Comparison of ENCODE assay signal across 8 cellular contexts in genomic region chr4:150713251-150713650, GRCh38.
"Had no signal": no experiment of that assay in that cellular context is flagged by ENCODE, and none has a peak within 500 bp of the region (broad histone marks: within the 10 kb centered on the region; RNA-seq: fewer than 3 reads in every experiment).

No MANE protein-coding gene starts in this region.

- H3K9me3 Mint-ChIP-seq: GM23338, H9, HFFc6 had no signal

- DNase-seq: GM23248, GOT3, H7, H9, HCEC 1CT, HFFc6 had no signal

- H3K4me1 Mint-ChIP-seq: GM23338, H9 had no signal

- H3K27ac ChIP-seq: GM23248 had no signal

- H3K36me3 ChIP-seq: HAP-1 had no signal

- H3K4me3 ChIP-seq: GM23248, GM23338, HAP-1 had no signal

- H3K27ac Mint-ChIP-seq: GM23338, HFFc6 had no signal

- H3K9me3 ChIP-seq: HAP-1 had no signal

- H3K4me3 Mint-ChIP-seq: GM23338, H9, HFFc6 had no signal
